In genomic region chr20:35739294-35740163, GRCh38 we compare ENCODE assay signal across 8 cellular contexts. TPM values are rescaled to one million over a fixed set of nuclear protein-coding genes. Genes with fewer than 3 reads are reported as not detected.
DNase-seq lines count a peak whose midpoint lies in the region; ATAC-seq, FAIRE-seq and TF ChIP-seq lines count a peak whose summit lies in the region.

No MANE protein-coding gene starts in this region.

- peak overlapping the region; percentile 89 to 100 (median 95) for H3K4me3 Mint-ChIP-seq in brain

- peak; percentile 49 for FAIRE-seq in G401.6 (lab: Jason Lieb, UNC)

- H3K27ac Mint-ChIP-seq in brain = peak overlapping the region in 4 of 5 experiments; percentile 34 to 100 (median 60)

- H3K36me3 Mint-ChIP-seq in brain = peaks cover 70% of the 10 kb centered on the region

- H3K36me3 ChIP-seq in aorta (ENCODE audit: control insufficient read depth in 1 of 2, insufficient read depth in 2 of 2, low read length in 1 of 2) = peaks cover 4% of the 10 kb centered on the region in 2 donors

- H3K4me3 ChIP-seq in aorta (ENCODE audit: low read length in 2 of 2) = peak overlapping the region in 1 of 2 donors; percentile 26

- peaks cover 0 to 4% (median 0%) of the 10 kb centered on the region in 5 experiments for H3K9me3 Mint-ChIP-seq in brain

- no peaks in the 10 kb centered on the region for H3K27me3 ChIP-seq in aorta (ENCODE audit: control insufficient read depth in 1 of 2, insufficient read depth in 2 of 2, low read length in 1 of 2)

- intact Hi-C loops in aorta (cut with DNase I) = loop anchor here in 1 of 2 donors (5.0 kb wide), 1 partner anchor 38 kb away; no protein-coding TSS in a partner anchor

- no peak overlapping the region for H3K27ac ChIP-seq in aorta (ENCODE audit: low read depth in 1 of 2, low read length in 2 of 2)

- ATAC-seq in aorta (ENCODE audit: low FRiP score) (no peak), GM18868 (IDR thresholded peaks at IDR 0.05; ENCODE audit: unreplicated experiment) (no peak)

- H3K9me3 ChIP-seq in aorta (ENCODE audit: control insufficient read depth, low read length) = no peaks in the 10 kb centered on the region

- no peak for TF ChIP-seq CTCF in brain (conservative IDR thresholded peaks at IDR 0.05)

- DNase-seq in MV-4-11 (lab: John Stamatoyannopoulos, UW) = peak; percentile 17
- DNase-seq in mesenteric fat pad (ENCODE audit: low spot score) = peak; percentile 8
- no peak for DNase-seq in aorta
- DNase-seq in stimulated activated naive CD4-positive, alpha-beta T cell treated with Interleukin-2 at 50 U/mL for 16 hours (lab: John Stamatoyannopoulos, UW) = no peak
- no peak for DNase-seq in NCI-H2227 treated with DMSO at 0.1 percent for 48 hours (lab: John Stamatoyannopoulos, UW)

- peaks cover 76% of the 10 kb centered on the region for H3K4me1 Mint-ChIP-seq in brain

- H3K4me1 ChIP-seq in aorta (ENCODE audit: control insufficient read depth in 1 of 2, insufficient read depth in 2 of 2, low read length in 2 of 2) = peaks cover 2 to 4% of the 10 kb centered on the region in 2 donors

- H3K27me3 Mint-ChIP-seq in brain = peaks cover 22% of the 10 kb centered on the region

- WGBS in aorta, 2 donors = 38 to 40% methylated on average over 7 of the region's 7 CpGs

RNA-seq across cellular contexts. Expression of gene RBM39, which starts 2.5 kb away (rescaled TPM):
- polyA plus RNA-seq in brain (ENCODE audit: insufficient read depth, low read depth, low replicate concordance) (105 TPM), aorta (100 to 1,000 TPM in 1 of 2 donors, 10 to 100 TPM in 1; 65.6 to 352 TPM)
- total RNA-seq in mesenteric fat pad (269 TPM), aorta (100 to 1,000 TPM; 293 to 383 TPM)

RNA-seq across cellular contexts. Expression of gene PHF20, which starts 32.3 kb away (rescaled TPM):
- 34.9 TPM for polyA plus RNA-seq in brain (ENCODE audit: insufficient read depth, low read depth, low replicate concordance)
- 59.8 TPM for total RNA-seq in mesenteric fat pad
- 10 to 100 TPM; 48.7 to 64.4 TPM for total RNA-seq in aorta
- 10 to 100 TPM; 17.1 to 32.9 TPM for polyA plus RNA-seq in aorta

RNA-seq across cellular contexts. Expression of gene ROMO1, which starts 40.3 kb away (rescaled TPM):
- polyA plus RNA-seq in brain (ENCODE audit: insufficient read depth, low read depth, low replicate concordance) (249 TPM), aorta (100 to 1,000 TPM; 403 to 629 TPM)
- total RNA-seq in mesenteric fat pad (141 TPM), aorta (100 to 1,000 TPM in 1 of 2 donors, 10 to 100 TPM in 1; 78.5 to 102 TPM)

RNA-seq across cellular contexts. Expression of gene NFS1, which starts 40.4 kb away (rescaled TPM):
- polyA plus RNA-seq in brain (ENCODE audit: insufficient read depth, low read depth, low replicate concordance) = 44.4 TPM
- 23.5 TPM for total RNA-seq in mesenteric fat pad
- 10 to 100 TPM; 12.6 to 22.1 TPM for total RNA-seq in aorta
- 10 to 100 TPM; 10.3 to 28.0 TPM for polyA plus RNA-seq in aorta

Comparison
In these comparisons a context has a peak if more than half of its experiments do, and no peak if none do; other contexts are left out.
1. DNase-seq: peak in MV-4-11 (single experiment) and mesenteric fat pad (single experiment); none in aorta (0 of 2), stimulated activated naive CD4-positive, alpha-beta T cell treated with Interleukin-2 at 50 U/mL for 16 hours (single experiment) and NCI-H2227 treated with DMSO at 0.1 percent for 48 hours (single experiment).